8 cellular contexts compared by ENCODE assay signal in the genomic region with DNA sequence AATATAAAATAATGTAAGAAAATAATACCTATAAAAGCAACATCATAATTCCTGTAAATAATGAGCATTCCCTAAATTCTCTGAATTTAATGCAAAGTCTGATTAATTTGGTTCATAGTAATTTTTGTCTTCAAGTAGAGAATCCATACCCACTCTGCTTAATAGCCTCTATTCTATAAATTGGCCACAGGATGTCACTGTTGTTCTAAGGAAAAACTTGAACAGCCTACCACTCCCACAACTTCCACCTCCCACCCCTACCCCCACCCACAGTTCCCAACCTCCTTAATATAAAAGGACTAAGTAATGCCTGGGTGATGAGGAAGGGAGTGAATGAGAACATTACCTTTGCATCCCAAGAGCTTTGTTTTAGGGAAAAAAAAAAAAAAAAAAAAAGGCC. TPM values are rescaled to one million over a fixed set of nuclear protein-coding genes. Genes with fewer than 3 reads are reported as not detected.
DNase-seq lines count a peak whose midpoint lies in the region; ATAC-seq and TF ChIP-seq lines count a peak whose summit lies in the region.

No MANE protein-coding gene starts in this region.

- ATAC-seq in HG03280 (IDR thresholded peaks at IDR 0.05; ENCODE audit: unreplicated experiment) (no peak), GM21737 (IDR thresholded peaks at IDR 0.05; ENCODE audit: unreplicated experiment) (no peak), HG02678 (IDR thresholded peaks at IDR 0.05; ENCODE audit: unreplicated experiment) (no peak)

- H3K4me1 ChIP-seq in adrenal gland (replicated peaks in 1 of 2): no peaks in the 10 kb centered on the region

- intact Hi-C loops in adrenal gland (cut with DNase I): no loop called here

- H3K9me3 ChIP-seq in adrenal gland (replicated peaks in 1 of 3): no peaks in the 10 kb centered on the region

- H3K4me3 ChIP-seq in adrenal gland (no peak overlapping the region), kidney epithelial cell (ENCODE audit: low read depth, low read length) (no peak overlapping the region)

- TF ChIP-seq CTCF in GM12873 (IDR thresholded peaks at IDR 0.05; ENCODE audit: insufficient read depth, low read depth, low read length, missing control alignments) (peak; percentile 41), adrenal gland (IDR thresholded peaks at IDR 0.05) (peak; percentile 6 to 52 (median 36)), kidney epithelial cell (IDR thresholded peaks at IDR 0.05; ENCODE audit: insufficient read depth, low read length, poor library complexity, severe bottlenecking) (peak; percentile 43)

- DNase-seq in NCI-H1092 treated with DMSO at 0.1 percent for 48 hours (lab: John Stamatoyannopoulos, UW) (peak; percentile 35), adrenal gland (no peak), kidney epithelial cell (ENCODE audit: low read depth) (no peak), OCI-M2 (lab: John Stamatoyannopoulos, UW; ENCODE audit: unreplicated experiment) (no peak)

- no peak for TF ChIP-seq POLR2A in adrenal gland (IDR thresholded peaks at IDR 0.05)

- no peaks in the 10 kb centered on the region for H3K36me3 ChIP-seq in adrenal gland (replicated peaks in 1 of 2)
- no peaks in the 10 kb centered on the region for H3K36me3 ChIP-seq in kidney epithelial cell (ENCODE audit: control insufficient read depth, insufficient read depth, low read length)

- no peak overlapping the region for H3K27ac ChIP-seq in adrenal gland

- H3K27me3 ChIP-seq in adrenal gland (no peaks in the 10 kb centered on the region), kidney epithelial cell (ENCODE audit: control insufficient read depth, insufficient read depth, low read length) (no peaks in the 10 kb centered on the region)

RNA-seq across cellular contexts. Expression of gene BBS5, which starts 27.2 kb away (rescaled TPM):
- total RNA-seq in adrenal gland: 10 to 100 TPM in 6 of 8 donors, 1 to 10 TPM in 2; 4.1 to 13.9 (median 10.8) TPM
- polyA plus RNA-seq in adrenal gland: 10 to 100 TPM in 1 of 3 donors, 1 to 10 TPM in 2; 3.6 to 15.7 (median 8.8) TPM
- 7.3 and 8.7 TPM in 2 replicates for total RNA-seq in kidney epithelial cell

RNA-seq across cellular contexts. Expression of gene KLHL41, which starts 57.4 kb away (rescaled TPM):
- total RNA-seq in adrenal gland (1 to 10 TPM in 2 of 8 donors, under 1 TPM in 6; 0.28 to 3.1 (median 0.40) TPM), kidney epithelial cell (0.29 TPM in 1 of 2 replicates, not detected in the other)
- polyA plus RNA-seq in adrenal gland: 1 to 10 TPM in 1 of 3 donors, under 1 TPM in 2; 0.18 to 1.4 (median 0.91) TPM
